In genomic region chr2:196718796-196719564, GRCh38 we compare ENCODE assay signal across 1 cellular context.
TF ChIP-seq lines count a peak whose summit lies in the region.

No MANE protein-coding gene starts in this region.

TF ChIP-seq in K562, 482 proteins besides CTCF, POLR2A, EP300 and RAD21 (continued from another document and continues in another):
- no peak for TF ChIP-seq UBTF (IDR thresholded peaks at IDR 0.05; ENCODE audit: borderline replicate concordance in 1 of 2, low read depth in 2 of 2, low read length in 2 of 2)
- no peak for TF ChIP-seq GABPB1 (CRISPR knock-in tag; IDR thresholded peaks at IDR 0.05)
- TF ChIP-seq, protein P1, sequence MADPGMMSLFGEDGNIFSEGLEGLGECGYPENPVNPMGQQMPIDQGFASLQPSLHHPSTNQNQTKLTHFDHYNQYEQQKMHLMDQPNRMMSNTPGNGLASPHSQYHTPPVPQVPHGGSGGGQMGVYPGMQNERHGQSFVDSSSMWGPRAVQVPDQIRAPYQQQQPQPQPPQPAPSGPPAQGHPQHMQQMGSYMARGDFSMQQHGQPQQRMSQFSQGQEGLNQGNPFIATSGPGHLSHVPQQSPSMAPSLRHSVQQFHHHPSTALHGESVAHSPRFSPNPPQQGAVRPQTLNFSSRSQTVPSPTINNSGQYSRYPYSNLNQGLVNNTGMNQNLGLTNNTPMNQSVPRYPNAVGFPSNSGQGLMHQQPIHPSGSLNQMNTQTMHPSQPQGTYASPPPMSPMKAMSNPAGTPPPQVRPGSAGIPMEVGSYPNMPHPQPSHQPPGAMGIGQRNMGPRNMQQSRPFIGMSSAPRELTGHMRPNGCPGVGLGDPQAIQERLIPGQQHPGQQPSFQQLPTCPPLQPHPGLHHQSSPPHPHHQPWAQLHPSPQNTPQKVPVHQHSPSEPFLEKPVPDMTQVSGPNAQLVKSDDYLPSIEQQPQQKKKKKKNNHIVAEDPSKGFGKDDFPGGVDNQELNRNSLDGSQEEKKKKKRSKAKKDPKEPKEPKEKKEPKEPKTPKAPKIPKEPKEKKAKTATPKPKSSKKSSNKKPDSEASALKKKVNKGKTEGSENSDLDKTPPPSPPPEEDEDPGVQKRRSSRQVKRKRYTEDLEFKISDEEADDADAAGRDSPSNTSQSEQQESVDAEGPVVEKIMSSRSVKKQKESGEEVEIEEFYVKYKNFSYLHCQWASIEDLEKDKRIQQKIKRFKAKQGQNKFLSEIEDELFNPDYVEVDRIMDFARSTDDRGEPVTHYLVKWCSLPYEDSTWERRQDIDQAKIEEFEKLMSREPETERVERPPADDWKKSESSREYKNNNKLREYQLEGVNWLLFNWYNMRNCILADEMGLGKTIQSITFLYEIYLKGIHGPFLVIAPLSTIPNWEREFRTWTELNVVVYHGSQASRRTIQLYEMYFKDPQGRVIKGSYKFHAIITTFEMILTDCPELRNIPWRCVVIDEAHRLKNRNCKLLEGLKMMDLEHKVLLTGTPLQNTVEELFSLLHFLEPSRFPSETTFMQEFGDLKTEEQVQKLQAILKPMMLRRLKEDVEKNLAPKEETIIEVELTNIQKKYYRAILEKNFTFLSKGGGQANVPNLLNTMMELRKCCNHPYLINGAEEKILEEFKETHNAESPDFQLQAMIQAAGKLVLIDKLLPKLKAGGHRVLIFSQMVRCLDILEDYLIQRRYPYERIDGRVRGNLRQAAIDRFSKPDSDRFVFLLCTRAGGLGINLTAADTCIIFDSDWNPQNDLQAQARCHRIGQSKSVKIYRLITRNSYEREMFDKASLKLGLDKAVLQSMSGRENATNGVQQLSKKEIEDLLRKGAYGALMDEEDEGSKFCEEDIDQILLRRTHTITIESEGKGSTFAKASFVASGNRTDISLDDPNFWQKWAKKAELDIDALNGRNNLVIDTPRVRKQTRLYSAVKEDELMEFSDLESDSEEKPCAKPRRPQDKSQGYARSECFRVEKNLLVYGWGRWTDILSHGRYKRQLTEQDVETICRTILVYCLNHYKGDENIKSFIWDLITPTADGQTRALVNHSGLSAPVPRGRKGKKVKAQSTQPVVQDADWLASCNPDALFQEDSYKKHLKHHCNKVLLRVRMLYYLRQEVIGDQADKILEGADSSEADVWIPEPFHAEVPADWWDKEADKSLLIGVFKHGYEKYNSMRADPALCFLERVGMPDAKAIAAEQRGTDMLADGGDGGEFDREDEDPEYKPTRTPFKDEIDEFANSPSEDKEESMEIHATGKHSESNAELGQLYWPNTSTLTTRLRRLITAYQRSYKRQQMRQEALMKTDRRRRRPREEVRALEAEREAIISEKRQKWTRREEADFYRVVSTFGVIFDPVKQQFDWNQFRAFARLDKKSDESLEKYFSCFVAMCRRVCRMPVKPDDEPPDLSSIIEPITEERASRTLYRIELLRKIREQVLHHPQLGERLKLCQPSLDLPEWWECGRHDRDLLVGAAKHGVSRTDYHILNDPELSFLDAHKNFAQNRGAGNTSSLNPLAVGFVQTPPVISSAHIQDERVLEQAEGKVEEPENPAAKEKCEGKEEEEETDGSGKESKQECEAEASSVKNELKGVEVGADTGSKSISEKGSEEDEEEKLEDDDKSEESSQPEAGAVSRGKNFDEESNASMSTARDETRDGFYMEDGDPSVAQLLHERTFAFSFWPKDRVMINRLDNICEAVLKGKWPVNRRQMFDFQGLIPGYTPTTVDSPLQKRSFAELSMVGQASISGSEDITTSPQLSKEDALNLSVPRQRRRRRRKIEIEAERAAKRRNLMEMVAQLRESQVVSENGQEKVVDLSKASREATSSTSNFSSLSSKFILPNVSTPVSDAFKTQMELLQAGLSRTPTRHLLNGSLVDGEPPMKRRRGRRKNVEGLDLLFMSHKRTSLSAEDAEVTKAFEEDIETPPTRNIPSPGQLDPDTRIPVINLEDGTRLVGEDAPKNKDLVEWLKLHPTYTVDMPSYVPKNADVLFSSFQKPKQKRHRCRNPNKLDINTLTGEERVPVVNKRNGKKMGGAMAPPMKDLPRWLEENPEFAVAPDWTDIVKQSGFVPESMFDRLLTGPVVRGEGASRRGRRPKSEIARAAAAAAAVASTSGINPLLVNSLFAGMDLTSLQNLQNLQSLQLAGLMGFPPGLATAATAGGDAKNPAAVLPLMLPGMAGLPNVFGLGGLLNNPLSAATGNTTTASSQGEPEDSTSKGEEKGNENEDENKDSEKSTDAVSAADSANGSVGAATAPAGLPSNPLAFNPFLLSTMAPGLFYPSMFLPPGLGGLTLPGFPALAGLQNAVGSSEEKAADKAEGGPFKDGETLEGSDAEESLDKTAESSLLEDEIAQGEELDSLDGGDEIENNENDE (IDR thresholded peaks at IDR 0.05; ENCODE audit: low read depth, low read length) = no peak
- TF ChIP-seq, protein P2, sequence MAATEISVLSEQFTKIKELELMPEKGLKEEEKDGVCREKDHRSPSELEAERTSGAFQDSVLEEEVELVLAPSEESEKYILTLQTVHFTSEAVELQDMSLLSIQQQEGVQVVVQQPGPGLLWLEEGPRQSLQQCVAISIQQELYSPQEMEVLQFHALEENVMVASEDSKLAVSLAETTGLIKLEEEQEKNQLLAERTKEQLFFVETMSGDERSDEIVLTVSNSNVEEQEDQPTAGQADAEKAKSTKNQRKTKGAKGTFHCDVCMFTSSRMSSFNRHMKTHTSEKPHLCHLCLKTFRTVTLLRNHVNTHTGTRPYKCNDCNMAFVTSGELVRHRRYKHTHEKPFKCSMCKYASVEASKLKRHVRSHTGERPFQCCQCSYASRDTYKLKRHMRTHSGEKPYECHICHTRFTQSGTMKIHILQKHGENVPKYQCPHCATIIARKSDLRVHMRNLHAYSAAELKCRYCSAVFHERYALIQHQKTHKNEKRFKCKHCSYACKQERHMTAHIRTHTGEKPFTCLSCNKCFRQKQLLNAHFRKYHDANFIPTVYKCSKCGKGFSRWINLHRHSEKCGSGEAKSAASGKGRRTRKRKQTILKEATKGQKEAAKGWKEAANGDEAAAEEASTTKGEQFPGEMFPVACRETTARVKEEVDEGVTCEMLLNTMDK (IDR thresholded peaks at IDR 0.05; ENCODE audit: borderline replicate concordance, insufficient read depth, low read depth, low read length, poor library complexity, severe bottlenecking) = peak; percentile 87
- no peak for TF ChIP-seq FOXJ2 (tag; IDR thresholded peaks at IDR 0.05)
- peak; percentile 43; the same call in 1 of the 2 replicates for TF ChIP-seq SOX6 (IDR thresholded peaks at IDR 0.05)
- TF ChIP-seq CREB3L1 (IDR thresholded peaks at IDR 0.05; ENCODE audit: borderline replicate concordance, low read depth) = no peak
- TF ChIP-seq RBBP5 (IDR thresholded peaks at IDR 0.05; ENCODE audit: borderline replicate concordance, insufficient read depth, low read length, poor library complexity, severe bottlenecking) = no peak
- no peak for TF ChIP-seq NR1H2 (CRISPR knock-in tag; IDR thresholded peaks at IDR 0.05)
- TF ChIP-seq, protein P3, sequence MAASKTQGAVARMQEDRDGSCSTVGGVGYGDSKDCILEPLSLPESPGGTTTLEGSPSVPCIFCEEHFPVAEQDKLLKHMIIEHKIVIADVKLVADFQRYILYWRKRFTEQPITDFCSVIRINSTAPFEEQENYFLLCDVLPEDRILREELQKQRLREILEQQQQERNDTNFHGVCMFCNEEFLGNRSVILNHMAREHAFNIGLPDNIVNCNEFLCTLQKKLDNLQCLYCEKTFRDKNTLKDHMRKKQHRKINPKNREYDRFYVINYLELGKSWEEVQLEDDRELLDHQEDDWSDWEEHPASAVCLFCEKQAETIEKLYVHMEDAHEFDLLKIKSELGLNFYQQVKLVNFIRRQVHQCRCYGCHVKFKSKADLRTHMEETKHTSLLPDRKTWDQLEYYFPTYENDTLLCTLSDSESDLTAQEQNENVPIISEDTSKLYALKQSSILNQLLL (CRISPR knock-in tag; IDR thresholded peaks at IDR 0.05; ENCODE audit: borderline replicate concordance) = no peak
- no peak for TF ChIP-seq ZNF165 (CRISPR knock-in tag; IDR thresholded peaks at IDR 0.05; ENCODE audit: borderline replicate concordance)
- no peak for TF ChIP-seq JUN (IDR thresholded peaks at IDR 0.05; ENCODE audit: borderline replicate concordance, low read depth, low read length)
- TF ChIP-seq JUN (CRISPR knock-in tag; IDR thresholded peaks at IDR 0.05; ENCODE audit: borderline replicate concordance) = no peak
- TF ChIP-seq ZNF695 (CRISPR knock-in tag; IDR thresholded peaks at IDR 0.05) = no peak
- TF ChIP-seq KLF10 (CRISPR knock-in tag; IDR thresholded peaks at IDR 0.05) = no peak
- TF ChIP-seq, protein P4, sequence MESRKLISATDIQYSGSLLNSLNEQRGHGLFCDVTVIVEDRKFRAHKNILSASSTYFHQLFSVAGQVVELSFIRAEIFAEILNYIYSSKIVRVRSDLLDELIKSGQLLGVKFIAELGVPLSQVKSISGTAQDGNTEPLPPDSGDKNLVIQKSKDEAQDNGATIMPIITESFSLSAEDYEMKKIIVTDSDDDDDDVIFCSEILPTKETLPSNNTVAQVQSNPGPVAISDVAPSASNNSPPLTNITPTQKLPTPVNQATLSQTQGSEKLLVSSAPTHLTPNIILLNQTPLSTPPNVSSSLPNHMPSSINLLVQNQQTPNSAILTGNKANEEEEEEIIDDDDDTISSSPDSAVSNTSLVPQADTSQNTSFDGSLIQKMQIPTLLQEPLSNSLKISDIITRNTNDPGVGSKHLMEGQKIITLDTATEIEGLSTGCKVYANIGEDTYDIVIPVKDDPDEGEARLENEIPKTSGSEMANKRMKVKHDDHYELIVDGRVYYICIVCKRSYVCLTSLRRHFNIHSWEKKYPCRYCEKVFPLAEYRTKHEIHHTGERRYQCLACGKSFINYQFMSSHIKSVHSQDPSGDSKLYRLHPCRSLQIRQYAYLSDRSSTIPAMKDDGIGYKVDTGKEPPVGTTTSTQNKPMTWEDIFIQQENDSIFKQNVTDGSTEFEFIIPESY (CRISPR knock-in tag; IDR thresholded peaks at IDR 0.05) = peak; percentile 62; the same call in 1 of the 2 replicates
- TF ChIP-seq, protein P5, sequence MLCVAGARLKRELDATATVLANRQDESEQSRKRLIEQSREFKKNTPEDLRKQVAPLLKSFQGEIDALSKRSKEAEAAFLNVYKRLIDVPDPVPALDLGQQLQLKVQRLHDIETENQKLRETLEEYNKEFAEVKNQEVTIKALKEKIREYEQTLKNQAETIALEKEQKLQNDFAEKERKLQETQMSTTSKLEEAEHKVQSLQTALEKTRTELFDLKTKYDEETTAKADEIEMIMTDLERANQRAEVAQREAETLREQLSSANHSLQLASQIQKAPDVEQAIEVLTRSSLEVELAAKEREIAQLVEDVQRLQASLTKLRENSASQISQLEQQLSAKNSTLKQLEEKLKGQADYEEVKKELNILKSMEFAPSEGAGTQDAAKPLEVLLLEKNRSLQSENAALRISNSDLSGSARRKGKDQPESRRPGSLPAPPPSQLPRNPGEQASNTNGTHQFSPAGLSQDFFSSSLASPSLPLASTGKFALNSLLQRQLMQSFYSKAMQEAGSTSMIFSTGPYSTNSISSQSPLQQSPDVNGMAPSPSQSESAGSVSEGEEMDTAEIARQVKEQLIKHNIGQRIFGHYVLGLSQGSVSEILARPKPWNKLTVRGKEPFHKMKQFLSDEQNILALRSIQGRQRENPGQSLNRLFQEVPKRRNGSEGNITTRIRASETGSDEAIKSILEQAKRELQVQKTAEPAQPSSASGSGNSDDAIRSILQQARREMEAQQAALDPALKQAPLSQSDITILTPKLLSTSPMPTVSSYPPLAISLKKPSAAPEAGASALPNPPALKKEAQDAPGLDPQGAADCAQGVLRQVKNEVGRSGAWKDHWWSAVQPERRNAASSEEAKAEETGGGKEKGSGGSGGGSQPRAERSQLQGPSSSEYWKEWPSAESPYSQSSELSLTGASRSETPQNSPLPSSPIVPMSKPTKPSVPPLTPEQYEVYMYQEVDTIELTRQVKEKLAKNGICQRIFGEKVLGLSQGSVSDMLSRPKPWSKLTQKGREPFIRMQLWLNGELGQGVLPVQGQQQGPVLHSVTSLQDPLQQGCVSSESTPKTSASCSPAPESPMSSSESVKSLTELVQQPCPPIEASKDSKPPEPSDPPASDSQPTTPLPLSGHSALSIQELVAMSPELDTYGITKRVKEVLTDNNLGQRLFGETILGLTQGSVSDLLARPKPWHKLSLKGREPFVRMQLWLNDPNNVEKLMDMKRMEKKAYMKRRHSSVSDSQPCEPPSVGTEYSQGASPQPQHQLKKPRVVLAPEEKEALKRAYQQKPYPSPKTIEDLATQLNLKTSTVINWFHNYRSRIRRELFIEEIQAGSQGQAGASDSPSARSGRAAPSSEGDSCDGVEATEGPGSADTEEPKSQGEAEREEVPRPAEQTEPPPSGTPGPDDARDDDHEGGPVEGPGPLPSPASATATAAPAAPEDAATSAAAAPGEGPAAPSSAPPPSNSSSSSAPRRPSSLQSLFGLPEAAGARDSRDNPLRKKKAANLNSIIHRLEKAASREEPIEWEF (CRISPR knock-in tag; IDR thresholded peaks at IDR 0.05) = no peak
- TF ChIP-seq CC2D1A (IDR thresholded peaks at IDR 0.05) = no peak
- TF ChIP-seq, protein P6, sequence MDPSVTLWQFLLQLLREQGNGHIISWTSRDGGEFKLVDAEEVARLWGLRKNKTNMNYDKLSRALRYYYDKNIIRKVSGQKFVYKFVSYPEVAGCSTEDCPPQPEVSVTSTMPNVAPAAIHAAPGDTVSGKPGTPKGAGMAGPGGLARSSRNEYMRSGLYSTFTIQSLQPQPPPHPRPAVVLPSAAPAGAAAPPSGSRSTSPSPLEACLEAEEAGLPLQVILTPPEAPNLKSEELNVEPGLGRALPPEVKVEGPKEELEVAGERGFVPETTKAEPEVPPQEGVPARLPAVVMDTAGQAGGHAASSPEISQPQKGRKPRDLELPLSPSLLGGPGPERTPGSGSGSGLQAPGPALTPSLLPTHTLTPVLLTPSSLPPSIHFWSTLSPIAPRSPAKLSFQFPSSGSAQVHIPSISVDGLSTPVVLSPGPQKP (CRISPR knock-in tag; IDR thresholded peaks at IDR 0.05) = no peak
- peak; percentile 94 for TF ChIP-seq MAFG (tag; conservative IDR thresholded peaks at IDR 0.05)
